1 cellular context compared by ENCODE assay signal in the genomic region with DNA sequence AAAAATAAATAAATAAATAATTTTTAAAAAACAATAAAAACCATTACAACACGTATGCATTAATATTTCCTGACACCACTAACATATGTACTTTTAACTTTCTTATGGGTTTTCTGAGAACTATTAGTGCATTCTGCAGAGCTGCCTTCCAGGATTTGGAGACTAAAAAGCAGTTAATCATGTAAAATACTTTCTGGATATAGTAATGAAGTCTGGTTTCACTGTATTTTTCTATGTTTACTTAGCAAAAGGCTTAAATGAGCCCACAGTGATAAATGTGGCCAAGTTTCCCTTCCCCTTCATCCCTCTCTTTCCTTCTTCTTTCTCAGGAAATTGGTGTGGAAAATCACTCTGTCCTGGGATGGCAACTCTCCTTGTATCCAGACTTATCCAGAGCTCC.
TF ChIP-seq lines count a peak whose summit lies in the region.

No MANE protein-coding gene starts in this region.

TF ChIP-seq in HepG2, 621 proteins besides CTCF, POLR2A, EP300 and RAD21:
- TF ChIP-seq NR2F2 (IDR thresholded peaks at IDR 0.05; ENCODE audit: borderline replicate concordance, low read depth), result no peak
- no peak for TF ChIP-seq NCOA5 (CRISPR knock-in tag; IDR thresholded peaks at IDR 0.05)
- TF ChIP-seq AKAP8 (CRISPR knock-in tag; IDR thresholded peaks at IDR 0.05), result no peak
- TF ChIP-seq, protein P1, sequence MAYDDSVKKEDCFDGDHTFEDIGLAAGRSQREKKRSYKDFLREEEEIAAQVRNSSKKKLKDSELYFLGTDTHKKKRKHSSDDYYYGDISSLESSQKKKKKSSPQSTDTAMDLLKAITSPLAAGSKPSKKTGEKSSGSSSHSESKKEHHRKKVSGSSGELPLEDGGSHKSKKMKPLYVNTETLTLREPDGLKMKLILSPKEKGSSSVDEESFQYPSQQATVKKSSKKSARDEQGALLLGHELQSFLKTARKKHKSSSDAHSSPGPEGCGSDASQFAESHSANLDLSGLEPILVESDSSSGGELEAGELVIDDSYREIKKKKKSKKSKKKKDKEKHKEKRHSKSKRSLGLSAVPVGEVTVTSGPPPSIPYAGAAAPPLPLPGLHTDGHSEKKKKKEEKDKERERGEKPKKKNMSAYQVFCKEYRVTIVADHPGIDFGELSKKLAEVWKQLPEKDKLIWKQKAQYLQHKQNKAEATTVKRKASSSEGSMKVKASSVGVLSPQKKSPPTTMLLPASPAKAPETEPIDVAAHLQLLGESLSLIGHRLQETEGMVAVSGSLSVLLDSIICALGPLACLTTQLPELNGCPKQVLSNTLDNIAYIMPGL (CRISPR knock-in tag; IDR thresholded peaks at IDR 0.05; ENCODE audit: borderline replicate concordance in 1 of 2, low read depth in 1 of 2), result no peak
- no peak for TF ChIP-seq NFE2L1 (CRISPR knock-in tag; IDR thresholded peaks at IDR 0.05; ENCODE audit: borderline replicate concordance)
- TF ChIP-seq SMARCC2 (IDR thresholded peaks at IDR 0.05), result no peak
- TF ChIP-seq, protein P2, sequence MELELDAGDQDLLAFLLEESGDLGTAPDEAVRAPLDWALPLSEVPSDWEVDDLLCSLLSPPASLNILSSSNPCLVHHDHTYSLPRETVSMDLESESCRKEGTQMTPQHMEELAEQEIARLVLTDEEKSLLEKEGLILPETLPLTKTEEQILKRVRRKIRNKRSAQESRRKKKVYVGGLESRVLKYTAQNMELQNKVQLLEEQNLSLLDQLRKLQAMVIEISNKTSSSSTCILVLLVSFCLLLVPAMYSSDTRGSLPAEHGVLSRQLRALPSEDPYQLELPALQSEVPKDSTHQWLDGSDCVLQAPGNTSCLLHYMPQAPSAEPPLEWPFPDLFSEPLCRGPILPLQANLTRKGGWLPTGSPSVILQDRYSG (CRISPR knock-in tag; IDR thresholded peaks at IDR 0.05), result no peak
- TF ChIP-seq, protein P3, sequence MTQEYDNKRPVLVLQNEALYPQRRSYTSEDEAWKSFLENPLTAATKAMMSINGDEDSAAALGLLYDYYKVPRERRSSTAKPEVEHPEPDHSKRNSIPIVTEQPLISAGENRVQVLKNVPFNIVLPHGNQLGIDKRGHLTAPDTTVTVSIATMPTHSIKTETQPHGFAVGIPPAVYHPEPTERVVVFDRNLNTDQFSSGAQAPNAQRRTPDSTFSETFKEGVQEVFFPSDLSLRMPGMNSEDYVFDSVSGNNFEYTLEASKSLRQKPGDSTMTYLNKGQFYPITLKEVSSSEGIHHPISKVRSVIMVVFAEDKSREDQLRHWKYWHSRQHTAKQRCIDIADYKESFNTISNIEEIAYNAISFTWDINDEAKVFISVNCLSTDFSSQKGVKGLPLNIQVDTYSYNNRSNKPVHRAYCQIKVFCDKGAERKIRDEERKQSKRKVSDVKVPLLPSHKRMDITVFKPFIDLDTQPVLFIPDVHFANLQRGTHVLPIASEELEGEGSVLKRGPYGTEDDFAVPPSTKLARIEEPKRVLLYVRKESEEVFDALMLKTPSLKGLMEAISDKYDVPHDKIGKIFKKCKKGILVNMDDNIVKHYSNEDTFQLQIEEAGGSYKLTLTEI (CRISPR knock-in tag; conservative IDR thresholded peaks at IDR 0.05), result no peak
- no peak for TF ChIP-seq CREM (IDR thresholded peaks at IDR 0.05)
- no peak for TF ChIP-seq CREM (CRISPR knock-in tag; IDR thresholded peaks at IDR 0.05)
- TF ChIP-seq, protein P4, sequence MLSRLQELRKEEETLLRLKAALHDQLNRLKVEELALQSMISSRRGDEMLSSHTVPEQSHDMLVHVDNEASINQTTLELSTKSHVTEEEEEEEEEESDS (CRISPR knock-in tag; IDR thresholded peaks at IDR 0.05; ENCODE audit: borderline replicate concordance), result no peak
- TF ChIP-seq ZNF17 (CRISPR knock-in tag; IDR thresholded peaks at IDR 0.05), result no peak
